15 cellular contexts compared by ENCODE assay signal in genomic region chr3:62142696-62143095, GRCh38.
"Had no signal": no experiment of that assay in that cellular context is flagged by ENCODE, and none has a peak within 500 bp of the region (broad histone marks: within the 10 kb centered on the region; RNA-seq: fewer than 3 reads in every experiment).

No MANE protein-coding gene starts in this region.

- H3K27ac ChIP-seq: brain microvascular endothelial cell, esophagus muscularis mucosa had no signal

- H3K9me3 ChIP-seq: esophagus muscularis mucosa, mucosa of descending colon had no signal

- ATAC-seq: effector memory CD8-positive, alpha-beta T cell; mucosa of descending colon had no signal

- H3K4me3 ChIP-seq: esophagus muscularis mucosa, mucosa of descending colon had no signal

- H3K36me3 ChIP-seq: brain microvascular endothelial cell, esophagus muscularis mucosa had no signal

- H3K27me3 ChIP-seq: brain microvascular endothelial cell, esophagus muscularis mucosa had no signal

- FAIRE-seq: frontal cortex, islet of Langerhans had no signal

- DNase-seq: activated gamma-delta T cell treated with Interleukin-2 at 50 U/mL for 16 hours; activated T-cell treated with anti-CD3 and anti-CD28 coated beads, Interleukin-2, amount 50 U/mL, for 1 hour; anterior cingulate cortex; brain microvascular endothelial cell; central memory CD4-positive, alpha-beta T cell; effector memory CD8-positive, alpha-beta T cell; glutamatergic neuron; mucosa of descending colon; retina; stimulated activated CD4-positive, alpha-beta T cell treated with anti-CD3 and anti-CD28 coated beads, Interleukin-4, amount 100 ng/mL, for 24 hours; stimulated activated naive CD4-positive, alpha-beta T cell treated with Interleukin-2 at 50 U/mL for 16 hours; T-helper 1 cell had no signal
